ENCODE assay signal across 9 cellular contexts in the genomic region with DNA sequence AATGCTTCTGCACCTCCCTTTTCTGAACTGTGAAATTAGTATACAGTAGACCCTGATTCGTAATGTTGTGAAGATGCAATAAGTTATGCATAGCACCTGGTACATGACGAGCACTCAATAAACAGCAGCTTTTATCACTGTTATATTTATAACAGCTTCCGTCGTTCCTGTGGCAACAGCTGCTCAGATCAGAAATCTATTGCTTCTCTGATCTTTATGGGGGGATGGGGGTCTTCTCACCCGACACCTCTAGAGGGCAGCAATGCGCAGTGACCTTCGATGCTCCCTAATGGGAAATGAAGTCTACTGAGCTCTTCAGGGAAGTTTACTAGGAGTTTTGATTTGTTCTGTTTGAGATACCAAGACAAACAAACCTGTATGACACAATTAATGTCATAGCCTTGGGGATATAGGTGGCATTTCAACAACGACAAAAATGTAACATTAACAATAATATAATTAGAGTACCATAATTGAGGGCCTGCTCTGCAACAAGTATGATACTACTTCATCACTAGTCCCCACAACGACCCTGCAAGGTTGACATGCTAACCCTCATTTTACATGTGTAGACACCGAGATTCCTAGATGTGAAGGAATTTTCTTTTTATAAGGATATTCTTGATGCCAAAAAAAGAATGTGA.
DNase-seq lines count a peak whose midpoint lies in the region; FAIRE-seq and TF ChIP-seq lines count a peak whose summit lies in the region.
"Had no signal": no experiment of that assay in that cellular context is flagged by ENCODE, and none has a peak within 500 bp of the region (broad histone marks: within the 10 kb centered on the region; RNA-seq: fewer than 3 reads in every experiment).

No MANE protein-coding gene starts in this region.

- H3K27me3 ChIP-seq in GM23248 (replicated peaks; ENCODE audit: insufficient read depth) (0 out of 2 replicates have a peak, but pooled peaks cover 4% of the 10 kb centered on the region), fibroblast of lung (ENCODE audit: control insufficient read depth, insufficient read depth, low read length) (no peaks in the 10 kb centered on the region)
- H3K27me3 ChIP-seq: ascending aorta had no signal

- H2AFZ ChIP-seq in GM23248 (no peak overlapping the region), fibroblast of lung (ENCODE audit: low read length) (no peak overlapping the region)

- TF ChIP-seq CTCF in D721Med (IDR thresholded peaks at IDR 0.05; ENCODE audit: insufficient read depth, missing control alignments), result peak; percentile 58
- TF ChIP-seq CTCF in fibroblast of lung (conservative IDR thresholded peaks at IDR 0.05 in 1 of 2, IDR thresholded peaks at IDR 0.05 in 1 of 2; ENCODE audit: low read depth in 1 of 2, low read length in 2 of 2), result peak; percentile 33 to 75
- peak; percentile 47 for TF ChIP-seq CTCF in osteocyte (IDR thresholded peaks at IDR 0.05)

- H3K27ac Mint-ChIP-seq in osteocyte (ENCODE audit: unreplicated experiment), result no peak overlapping the region

- H3K4me3 ChIP-seq in GM23248 (no peak overlapping the region), fibroblast of lung (replicated peaks in 1 of 4; ENCODE audit: control extremely low read depth in 1 of 4, insufficient read depth in 1 of 4, low read depth in 3 of 4, low read length in 4 of 4) (no peak overlapping the region)
- H3K4me3 ChIP-seq: ascending aorta had no signal

- FAIRE-seq in D721Med (lab: Jason Lieb, UNC), result no peak
- no peak for FAIRE-seq in urothelium cell line (lab: Jason Lieb, UNC)

- no peaks in the 10 kb centered on the region for H3K79me2 ChIP-seq in GM23248 (ENCODE audit: insufficient read depth)
- H3K79me2 ChIP-seq in fibroblast of lung (ENCODE audit: control insufficient read depth, insufficient read depth, low read length), result no peaks in the 10 kb centered on the region

- 27 to 29% methylated on average over 10 of the region's 10 CpGs for WGBS in GM23248 (ENCODE audit: low coverage in 1 of 2, low lambda C conversion rate in 2 of 2, missing lambda C conversion rate in 2 of 2), 2 experiments

- no peak overlapping the region for H3K4me3 Mint-ChIP-seq in osteocyte (ENCODE audit: unreplicated experiment)

- no peak overlapping the region for H3K27ac ChIP-seq in GM23248
- no peak overlapping the region for H3K27ac ChIP-seq in fibroblast of lung (ENCODE audit: insufficient read depth, low read length)
- H3K27ac ChIP-seq: ascending aorta had no signal

- H3K4me2 ChIP-seq in GM23248 (ENCODE audit: unreplicated experiment) (no peak overlapping the region), fibroblast of lung (ENCODE audit: extremely low read depth, insufficient read depth, low read length) (no peak overlapping the region)

- H3K9me3 ChIP-seq in GM23248 (ENCODE audit: low read depth) (no peaks in the 10 kb centered on the region), fibroblast of lung (ENCODE audit: control insufficient read depth, insufficient read depth, low read depth, low read length) (no peaks in the 10 kb centered on the region)
- H3K9me3 ChIP-seq: ascending aorta had no signal

- no peaks in the 10 kb centered on the region for H3K9me2 ChIP-seq in GM23248 (ENCODE audit: insufficient read depth)

- in situ Hi-C loops in GM23248 (cut with MboI), result no loop called here

- H3K36me3 ChIP-seq in GM23248 (ENCODE audit: low read depth) (no peaks in the 10 kb centered on the region), fibroblast of lung (ENCODE audit: control insufficient read depth, insufficient read depth, low read length) (no peaks in the 10 kb centered on the region)
- H3K36me3 ChIP-seq: ascending aorta had no signal

- no peaks in the 10 kb centered on the region for H3K36me3 Mint-ChIP-seq in osteocyte (ENCODE audit: unreplicated experiment)

- no peaks in the 10 kb centered on the region for H3K4me1 ChIP-seq in GM23248 (ENCODE audit: insufficient read depth)
- no peaks in the 10 kb centered on the region for H3K4me1 ChIP-seq in fibroblast of lung (ENCODE audit: control insufficient read depth, extremely low read depth, insufficient read depth, low read length)
- H3K4me1 ChIP-seq: ascending aorta had no signal

- H3F3A ChIP-seq in GM23248 (ENCODE audit: insufficient read depth), result no peaks in the 10 kb centered on the region

- DNase-seq in D721Med (ENCODE audit: insufficient read length, low spot score) (no peak), GM23248 (peak; percentile 38), NOMO-1 (lab: John Stamatoyannopoulos, UW; ENCODE audit: unreplicated experiment in 2 of 2) (peak; percentile 29 to 65), fibroblast of lung (ENCODE audit: low read depth in 2 of 2) (peak; percentile 15 to 51), osteocyte (ENCODE audit: extremely low spot score, unreplicated experiment) (peak; percentile 34), urothelium cell line (ENCODE audit: low spot score) (peak; percentile 71), cerebellar nuclear complex (lab: John Stamatoyannopoulos, UW) (no peak)
- DNase-seq in activated CD8-positive, alpha-beta memory T cell treated with anti-CD3 and anti-CD28 coated beads, Interleukin-2, amount 50 U/mL, for 24 hours (ENCODE audit: extremely low read depth), result peak; percentile 47

- H3K9ac ChIP-seq in GM23248, result no peak overlapping the region
- H3K9ac ChIP-seq in fibroblast of lung (ENCODE audit: insufficient read depth, low read length), result no peak overlapping the region

- H3K4me1 Mint-ChIP-seq in osteocyte (ENCODE audit: unreplicated experiment), result no peaks in the 10 kb centered on the region

- H4K20me1 ChIP-seq in GM23248 (ENCODE audit: insufficient read depth) (no peaks in the 10 kb centered on the region), fibroblast of lung (ENCODE audit: control insufficient read depth, extremely low read depth, insufficient read depth, low read length) (no peaks in the 10 kb centered on the region)

- no peaks in the 10 kb centered on the region for H3K9me3 Mint-ChIP-seq in osteocyte (ENCODE audit: unreplicated experiment)

- H3K27me3 Mint-ChIP-seq in osteocyte (ENCODE audit: unreplicated experiment), result peaks cover 28% of the 10 kb centered on the region

Comparison
In these comparisons a context has a peak if more than half of its experiments do, and no peak if none do; other contexts are left out.
1. DNase-seq: peak in GM23248 (single experiment), NOMO-1 (2 of 2), activated CD8-positive, alpha-beta memory T cell treated with anti-CD3 and anti-CD28 coated beads, Interleukin-2, amount 50 U/mL, for 24 hours (single experiment), fibroblast of lung (2 of 2), osteocyte (single experiment) and urothelium cell line (single experiment); none in D721Med (single experiment) and cerebellar nuclear complex (0 of 2).
2. Peak in every context shown above with its lines, with median percentiles within 50 percentile points of each other: CTCF ChIP-seq.